Comparison of ENCODE assay signal across 23 cellular contexts in genomic region chr1:200778766-200779165, GRCh38.
"Had no signal": no experiment of that assay in that cellular context is flagged by ENCODE, and none has a peak within 500 bp of the region (broad histone marks: within the 10 kb centered on the region; RNA-seq: fewer than 3 reads in every experiment).

No MANE protein-coding gene starts in this region.

- H3K4me2 ChIP-seq: hepatocyte had no signal

- H3K27ac ChIP-seq: body of pancreas, cardiac muscle cell, coronary artery, hepatocyte, right lobe of liver, testis, upper lobe of left lung, vagina had no signal

- H3K4me3 ChIP-seq: body of pancreas, cardiac muscle cell, coronary artery, hepatocyte, right lobe of liver, testis, upper lobe of left lung, vagina had no signal

- H2AFZ ChIP-seq: hepatocyte had no signal

- DNase-seq: activated CD4-positive, alpha-beta T cell treated with anti-CD3 and anti-CD28 coated beads for 4 hours; activated CD4-positive, alpha-beta T cell treated with anti-CD3 and anti-CD28 coated beads, Interleukin-2, amount 50 U/mL, for 4 hours; activated naive CD4-positive, alpha-beta T cell; activated T-cell treated with anti-CD3 and anti-CD28 coated beads for 4 hours; activated T-cell treated with anti-CD3 and anti-CD28 coated beads, Interleukin-2, amount 50 U/mL, for 72 hours; anterior cingulate cortex; body of pancreas; effector memory CD8-positive, alpha-beta T cell; foreskin melanocyte; islet precursor cell; natural killer cell; posterior cingulate gyrus; right lobe of liver; stimulated activated CD4-positive, alpha-beta T cell treated with anti-CD3 and anti-CD28 coated beads, Interleukin-12 subunit alpha, Interleukin-12 subunit beta, amount 100 ng/mL, for 4 hours; stimulated activated CD4-positive, alpha-beta T cell treated with anti-CD3 and anti-CD28 coated beads, Interleukin-4, amount 100 ng/mL, for 1 hour; stimulated activated naive CD8-positive, alpha-beta T cell treated with anti-CD3 and anti-CD28 coated beads, Interleukin-15, Interleukin-2, amounts not matched to agents 100 U/mL and 50 U/mL, for 24 hours; T-helper 1 cell; testis; upper lobe of left lung had no signal

- H3K4me1 ChIP-seq: body of pancreas, right lobe of liver had no signal

- H3K27me3 ChIP-seq: body of pancreas, cardiac muscle cell, hepatocyte, right lobe of liver, testis, upper lobe of left lung, vagina had no signal

- H3K9me3 ChIP-seq: body of pancreas, right lobe of liver, testis, vagina had no signal

- H3K36me3 ChIP-seq: right lobe of liver had no signal
